In genomic region chr7:155619634-155620271, GRCh38 we compare ENCODE assay signal across 17 cellular contexts. TPM values are rescaled to one million over a fixed set of nuclear protein-coding genes. Genes with fewer than 3 reads are reported as not detected.
DNase-seq lines count a peak whose midpoint lies in the region; ATAC-seq, FAIRE-seq and TF ChIP-seq lines count a peak whose summit lies in the region.
"Had no signal": no experiment of that assay in that cellular context is flagged by ENCODE, and none has a peak within 500 bp of the region (broad histone marks: within the 10 kb centered on the region; RNA-seq: fewer than 3 reads in every experiment).

No MANE protein-coding gene starts in this region.

- H3K4me3 ChIP-seq in A549 (no peak overlapping the region), kidney (ENCODE audit: low read length in 2 of 2) (no peak overlapping the region), mesenchymal stem cell (ENCODE audit: insufficient read depth in 1 of 2, low read depth in 1 of 2, low read length in 2 of 2) (no peak overlapping the region), small intestine (ENCODE audit: low read depth in 1 of 2, low read length in 2 of 2) (no peak overlapping the region), MM.1S (ENCODE audit: low read length) (no peak overlapping the region)
- H3K4me3 ChIP-seq in CD8-positive, alpha-beta memory T cell (ENCODE audit: low read length): no peak overlapping the region
- H3K4me3 ChIP-seq: BLaER1 treated with 17β-estradiol and CSF1 and Interleukin-3, amounts not matched to agents 10 nM and 100 nM had no signal

- no peaks in the 10 kb centered on the region for H3K36me3 ChIP-seq in kidney (ENCODE audit: control insufficient read depth in 1 of 2, insufficient read depth in 2 of 2, low read length in 2 of 2)
- H3K36me3 ChIP-seq in mesenchymal stem cell (ENCODE audit: control insufficient read depth in 1 of 2, insufficient read depth in 2 of 2, low read depth in 1 of 2, low read length in 2 of 2): no peaks in the 10 kb centered on the region
- H3K36me3 ChIP-seq in small intestine (ENCODE audit: control insufficient read depth in 2 of 2, insufficient read depth in 2 of 2, low read length in 2 of 2): no peaks in the 10 kb centered on the region
- no peaks in the 10 kb centered on the region for H3K36me3 ChIP-seq in CD8-positive, alpha-beta memory T cell (ENCODE audit: insufficient read depth, low read length)
- no peaks in the 10 kb centered on the region for H3K36me3 ChIP-seq in MM.1S (replicated peaks; ENCODE audit: insufficient read depth, low read length)

- no peaks in the 10 kb centered on the region for H4K20me1 ChIP-seq in MM.1S (ENCODE audit: insufficient read depth, low read length)
- H4K20me1 ChIP-seq: BLaER1 treated with 17β-estradiol and CSF1 and Interleukin-3, amounts not matched to agents 10 nM and 100 nM had no signal

- no peaks in the 10 kb centered on the region for H3F3A ChIP-seq in MM.1S (ENCODE audit: insufficient read depth, low read length)

- DNase-seq in A549 (ENCODE audit: low read depth in 1 of 2, low spot score in 1 of 2) (no peak), kidney (no peak), mesenchymal stem cell (no peak), small intestine (no peak), MM.1S (no peak)
- no peak for DNase-seq in CD8-positive, alpha-beta memory T cell
- DNase-seq in stimulated activated CD4-positive, alpha-beta T cell treated with anti-CD3 and anti-CD28 coated beads, Interleukin-4, amount 100 ng/mL, for 1 hour: no peak
- no peak for DNase-seq in stimulated activated CD4-positive, alpha-beta T cell treated with anti-CD3 and anti-CD28 coated beads, Interleukin-4, amount 100 ng/mL, for 24 hours
- DNase-seq: DMS 273 treated with DMSO at 0.1 percent for 48 hours, KG1, NCI-H1436, NCI-H2029 treated with DMSO at 0.1 percent for 48 hours, NCI-H510A treated with DMSO at 0.1 percent for 48 hours had no signal

- peaks cover 3 to 23% of the 10 kb centered on the region in 2 donors for H3K27me3 Mint-ChIP-seq in CD8-positive, alpha-beta memory T cell

- TF ChIP-seq EP300 in A549 (IDR thresholded peaks at IDR 0.05): no peak

- H2AFZ ChIP-seq in mesenchymal stem cell (ENCODE audit: low read depth, low read length): no peak overlapping the region
- H2AFZ ChIP-seq in MM.1S (ENCODE audit: low read length): no peak overlapping the region

- peaks cover 32% of the 10 kb centered on the region for H3K4me1 ChIP-seq in A549
- peaks cover 4 to 15% of the 10 kb centered on the region in 2 donors for H3K4me1 ChIP-seq in kidney (ENCODE audit: control insufficient read depth in 1 of 2, insufficient read depth in 1 of 2, low read depth in 1 of 2, low read length in 2 of 2)
- peaks cover 16% of the 10 kb centered on the region for H3K4me1 ChIP-seq in mesenchymal stem cell (ENCODE audit: control insufficient read depth, insufficient read depth, low read depth, low read length)
- H3K4me1 ChIP-seq in small intestine (ENCODE audit: control insufficient read depth in 2 of 2, insufficient read depth in 1 of 2, low read depth in 1 of 2, low read length in 1 of 2): peaks cover 2 to 5% of the 10 kb centered on the region in 2 donors
- H3K4me1 ChIP-seq in CD8-positive, alpha-beta memory T cell (ENCODE audit: insufficient read depth, low read length): no peaks in the 10 kb centered on the region
- H3K4me1 ChIP-seq in MM.1S (ENCODE audit: low read length): no peaks in the 10 kb centered on the region
- H3K4me1 ChIP-seq: BLaER1 treated with 17β-estradiol and CSF1 and Interleukin-3, amounts not matched to agents 10 nM and 100 nM had no signal

- H3K27ac ChIP-seq in A549 (peak overlapping the region; percentile 84 to 89), kidney (ENCODE audit: low read depth in 2 of 2, low read length in 2 of 2) (peak overlapping the region; percentile 93 to 97), mesenchymal stem cell (ENCODE audit: low read length, poor library complexity, severe bottlenecking) (peak overlapping the region; percentile 100), small intestine (ENCODE audit: low read depth in 1 of 2, low read length in 1 of 2) (peak overlapping the region; percentile 88 to 94), MM.1S (ENCODE audit: low read length) (no peak overlapping the region)
- H3K27ac ChIP-seq in CD8-positive, alpha-beta memory T cell (ENCODE audit: low read depth, low read length): no peak overlapping the region
- H3K27ac ChIP-seq: BLaER1 treated with 17β-estradiol and CSF1 and Interleukin-3, amounts not matched to agents 10 nM and 100 nM had no signal

- H3K14ac ChIP-seq in mesenchymal stem cell (ENCODE audit: low read length in 2 of 2): peak overlapping the region in 1 of 2 experiments; percentile 15

- CTCF ChIA-PET in A549 (lab: Yijun Ruan, JAX): interaction anchor here (1.5 to 3.3 kb wide), 2 partner anchors 15 to 21 kb away, joined by 3 to 14 read pairs; no protein-coding TSS in a partner anchor
- CTCF ChIA-PET in CD8-positive, alpha-beta memory T cell (lab: Charles Lee): interaction anchor here (0.9 to 1.3 kb wide), 2 partner anchors 9 to 21 kb away, joined by 3 read pairs; no protein-coding TSS in a partner anchor

- peaks cover 0 to 3% (median 0%) of the 10 kb centered on the region in 5 donors for H3K9me3 Mint-ChIP-seq in CD8-positive, alpha-beta memory T cell

- H2BK12ac ChIP-seq in mesenchymal stem cell (ENCODE audit: low read length in 2 of 2): no peak overlapping the region

- no peak overlapping the region for H3K23ac ChIP-seq in mesenchymal stem cell (ENCODE audit: low read length in 2 of 2)

- H3K79me1 ChIP-seq in mesenchymal stem cell (replicated peaks; ENCODE audit: low read length, poor library complexity, severe bottlenecking): no peaks in the 10 kb centered on the region

- H3K9me3 ChIP-seq in A549 (no peaks in the 10 kb centered on the region; the same call in 2 of the 3 replicates), kidney (ENCODE audit: control insufficient read depth in 1 of 2, low read length in 2 of 2) (no peaks in the 10 kb centered on the region), mesenchymal stem cell (ENCODE audit: control insufficient read depth, low read length) (no peaks in the 10 kb centered on the region), small intestine (ENCODE audit: control insufficient read depth, low read depth) (no peaks in the 10 kb centered on the region), MM.1S (replicated peaks; ENCODE audit: insufficient read depth, low read length) (no peaks in the 10 kb centered on the region)
- H3K9me3 ChIP-seq in CD8-positive, alpha-beta memory T cell (ENCODE audit: low read length): no peaks in the 10 kb centered on the region

- intact Hi-C loops in kidney (cut with DNase I): no loop called here

- no peak overlapping the region for H3K18ac ChIP-seq in mesenchymal stem cell (ENCODE audit: low read depth in 1 of 2, low read length in 2 of 2)

- H2BK5ac ChIP-seq in mesenchymal stem cell (ENCODE audit: low read depth, low read length, poor library complexity, severe bottlenecking): peak overlapping the region; percentile 63

- no peak for TF ChIP-seq RAD21 in A549 (conservative IDR thresholded peaks at IDR 0.05 in 1 of 2, IDR thresholded peaks at IDR 0.05 in 1 of 2)

- no peak overlapping the region for H2BK120ac ChIP-seq in mesenchymal stem cell (ENCODE audit: low read depth, low read length)

- H3K4me2 ChIP-seq in A549 (peak overlapping the region; percentile 83), mesenchymal stem cell (ENCODE audit: low read length, poor library complexity, severe bottlenecking) (no peak overlapping the region), MM.1S (ENCODE audit: low read depth, low read length) (no peak overlapping the region)
- H3K4me2 ChIP-seq: BLaER1 treated with 17β-estradiol and CSF1 and Interleukin-3, amounts not matched to agents 10 nM and 100 nM had no signal

- H3K9ac ChIP-seq in kidney (ENCODE audit: low read length in 2 of 2): no peak overlapping the region
- no peak overlapping the region for H3K9ac ChIP-seq in mesenchymal stem cell (ENCODE audit: low read length)
- no peak overlapping the region for H3K9ac ChIP-seq in MM.1S (ENCODE audit: low read length)
- H3K9ac ChIP-seq: BLaER1 treated with 17β-estradiol and CSF1 and Interleukin-3, amounts not matched to agents 10 nM and 100 nM had no signal

- no peak overlapping the region for H2BK15ac ChIP-seq in mesenchymal stem cell (ENCODE audit: low read depth, poor library complexity, severe bottlenecking)

- 95% methylated on average over 7 of the region's 7 CpGs for WGBS in A549 (ENCODE audit: missing lambda C conversion rate)
- 85% methylated on average over 7 of the region's 7 CpGs for WGBS in mesenchymal stem cell
- WGBS in small intestine, 3 donors: 81 to 88% (median 86%) methylated on average over 7 of the region's 7 CpGs

- no peak overlapping the region for H4K8ac ChIP-seq in mesenchymal stem cell (ENCODE audit: low read length)

- H3K9me2 ChIP-seq in MM.1S (replicated peaks; ENCODE audit: insufficient read depth, low read length): no peaks in the 10 kb centered on the region

- no peak overlapping the region for H3K27ac Mint-ChIP-seq in CD8-positive, alpha-beta memory T cell

- no peaks in the 10 kb centered on the region for H3K27me3 ChIP-seq in mesenchymal stem cell (ENCODE audit: control insufficient read depth in 1 of 2, insufficient read depth in 1 of 2, low read length in 2 of 2)
- no peaks in the 10 kb centered on the region for H3K27me3 ChIP-seq in small intestine (ENCODE audit: control insufficient read depth in 2 of 2, insufficient read depth in 2 of 2, low read length in 2 of 2)
- H3K27me3 ChIP-seq in CD8-positive, alpha-beta memory T cell (ENCODE audit: insufficient read depth, low read length, poor library complexity, severe bottlenecking): no peaks in the 10 kb centered on the region
- no peaks in the 10 kb centered on the region for H3K27me3 ChIP-seq in MM.1S (replicated peaks; ENCODE audit: insufficient read depth, low read length)
- H3K27me3 ChIP-seq: BLaER1 treated with 17β-estradiol and CSF1 and Interleukin-3, amounts not matched to agents 10 nM and 100 nM had no signal

- FAIRE-seq in A549 (lab: Jason Lieb, UNC) (no peak), kidney (lab: Jason Lieb, UNC) (no peak), small intestine (lab: Jason Lieb, UNC) (no peak)
- FAIRE-seq: A204.1 had no signal

- POLR2A ChIA-PET in A549 (lab: Yijun Ruan, JAX): interaction anchor here (1.0 kb wide), 1 partner anchor 24 kb away, joined by 3 read pairs; the partner anchor contains the start of gene RBM33
- POLR2A ChIA-PET in CD8-positive, alpha-beta memory T cell (lab: Charles Lee): no interaction called here

- H3K79me2 ChIP-seq in MM.1S (ENCODE audit: low read length): no peaks in the 10 kb centered on the region

- H3K36me3 Mint-ChIP-seq in CD8-positive, alpha-beta memory T cell: no peaks in the 10 kb centered on the region

- no peaks in the 10 kb centered on the region for H3K4me1 Mint-ChIP-seq in CD8-positive, alpha-beta memory T cell

- peak overlapping the region; percentile 27 for H2AK5ac ChIP-seq in mesenchymal stem cell (ENCODE audit: low read length, severe bottlenecking)

- no peak for TF ChIP-seq POLR2A in A549 (IDR thresholded peaks at IDR 0.05; ENCODE audit: low read length)

- TF ChIP-seq CTCF in A549 (IDR thresholded peaks at IDR 0.05) (no peak), kidney (IDR thresholded peaks at IDR 0.05; ENCODE audit: borderline replicate concordance, extremely low read depth, insufficient read depth) (no peak), MM.1S (IDR thresholded peaks at IDR 0.05; ENCODE audit: low read length) (no peak)

- no peak overlapping the region for H4K91ac ChIP-seq in mesenchymal stem cell (ENCODE audit: low read length)

- peak; percentile 15 to 27; a peak in 4 of 6 replicates for ATAC-seq in A549
- ATAC-seq: Panc1, Right ventricle myocardium inferior had no signal

- H3K4ac ChIP-seq in mesenchymal stem cell (ENCODE audit: low read depth in 1 of 2, low read length in 2 of 2): no peak overlapping the region

- H3K4me3 Mint-ChIP-seq in CD8-positive, alpha-beta memory T cell: no peak overlapping the region

RNA-seq across cellular contexts. Expression of gene RBM33, which starts 24.7 kb away (rescaled TPM):
- 19.5 and 21.9 TPM in 2 replicates for polyA plus RNA-seq in A549 (2011; rRNA removed)
- polyA plus RNA-seq in A549 (2012; cell fraction: cytosol; rRNA removed): 9.1 and 9.9 TPM in 2 replicates
- polyA plus RNA-seq in A549 (2012; cell fraction: nucleus; rRNA removed): 31.2 and 46.0 TPM in 2 replicates
- polyA plus RNA-seq in A549 (2017; fragmentation: RNase III; extraction: RNeasy Plus Mini Kit Qiagen cat#74134 plus additional on column Dnase treatment): 21.7 to 22.1 TPM (median 21.7 TPM) in 3 replicates
- 23.8 and 27.3 TPM in 2 replicates for polyA minus RNA-seq in A549 (2011; rRNA and poly(A)+ RNA removed)
- total RNA-seq in kidney: 78.7 TPM
- 9.8 TPM for polyA plus RNA-seq in kidney (ENCODE audit: insufficient read depth, low read depth, low replicate concordance)
- 22.3 TPM for polyA plus RNA-seq in mesenchymal stem cell (2013, experiment 1 of 2)
- polyA plus RNA-seq in mesenchymal stem cell (2013, experiment 2 of 2): 20.3 TPM
- 10 to 100 TPM in 2 of 3 donors, 1 to 10 TPM in 1; 7.8 to 19.1 (median 11.2) TPM for polyA plus RNA-seq in small intestine
- total RNA-seq in CD8-positive, alpha-beta memory T cell: 10 to 100 TPM; 68.7 to 71.6 TPM
- polyA plus RNA-seq in CD8-positive, alpha-beta memory T cell: 68.5 TPM

Comparison
In these comparisons a context has a peak if more than half of its experiments do, and no peak if none do; other contexts are left out.
1. H3K27ac ChIP-seq: peak in A549 (2 of 2), kidney (2 of 2), mesenchymal stem cell (single experiment) and small intestine (2 of 2); none in CD8-positive, alpha-beta memory T cell (single experiment) and MM.1S (single experiment).